Comparison of ENCODE assay signal across 1 cellular context in the genomic region with DNA sequence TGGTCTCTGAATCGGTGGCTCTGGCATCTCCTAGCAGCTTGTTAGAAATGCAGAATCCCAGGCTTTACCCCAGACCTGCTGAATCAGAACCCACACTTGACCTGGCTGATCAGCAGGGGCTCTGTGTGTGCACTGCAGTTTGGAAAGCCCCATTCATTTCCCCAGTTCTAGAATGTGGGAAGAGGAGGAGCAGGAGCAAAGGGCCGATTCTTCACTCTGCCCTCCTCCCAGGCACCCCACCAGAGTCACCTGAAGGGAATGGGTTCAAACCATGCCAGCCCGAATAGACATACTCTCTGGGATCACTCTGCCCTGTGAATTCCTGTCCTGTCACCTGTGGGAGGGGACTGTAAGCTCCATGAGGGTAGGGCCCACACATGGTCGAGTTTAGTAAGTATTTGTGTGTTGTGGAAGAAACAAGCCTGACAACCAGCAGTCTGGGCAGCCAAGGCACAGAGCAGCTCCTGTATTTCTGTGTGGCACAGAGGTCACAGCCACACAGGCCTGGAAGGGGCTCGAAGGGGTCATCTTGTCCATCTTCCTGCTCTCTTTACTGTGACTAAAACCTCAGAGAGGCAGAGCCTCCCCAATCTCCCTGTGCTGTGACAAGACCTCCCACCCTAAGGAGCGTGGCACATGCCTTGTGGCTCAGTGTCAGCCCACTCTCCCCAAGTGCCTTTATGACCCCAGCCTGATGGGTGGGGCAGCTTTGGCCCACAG.
A peak's percentile ranks its signal among the peaks of the same experiment; 100 is the strongest.
TF ChIP-seq lines count a peak whose summit lies in the region.

No MANE protein-coding gene starts in this region.

TF ChIP-seq in HepG2, 621 proteins besides CTCF, POLR2A, EP300 and RAD21 (continued from another document):
- TF ChIP-seq, protein P1, sequence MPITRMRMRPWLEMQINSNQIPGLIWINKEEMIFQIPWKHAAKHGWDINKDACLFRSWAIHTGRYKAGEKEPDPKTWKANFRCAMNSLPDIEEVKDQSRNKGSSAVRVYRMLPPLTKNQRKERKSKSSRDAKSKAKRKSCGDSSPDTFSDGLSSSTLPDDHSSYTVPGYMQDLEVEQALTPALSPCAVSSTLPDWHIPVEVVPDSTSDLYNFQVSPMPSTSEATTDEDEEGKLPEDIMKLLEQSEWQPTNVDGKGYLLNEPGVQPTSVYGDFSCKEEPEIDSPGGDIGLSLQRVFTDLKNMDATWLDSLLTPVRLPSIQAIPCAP (CRISPR knock-in tag; IDR thresholded peaks at IDR 0.05; ENCODE audit: low read depth): no peak
- TF ChIP-seq ZMYM4 (CRISPR knock-in tag; IDR thresholded peaks at IDR 0.05): no peak
- 0 out of 2 replicates have a peak, but pooled peaks have one; percentile 17 for TF ChIP-seq FLYWCH1 (CRISPR knock-in tag; IDR thresholded peaks at IDR 0.05)
- TF ChIP-seq IKZF4 (CRISPR knock-in tag; IDR thresholded peaks at IDR 0.05; ENCODE audit: borderline replicate concordance, low read depth, not compliant biosample characterization): peak; percentile 40
- TF ChIP-seq ZNF451 (CRISPR knock-in tag; IDR thresholded peaks at IDR 0.05): no peak
- no peak for TF ChIP-seq ZBTB21 (CRISPR knock-in tag; IDR thresholded peaks at IDR 0.05)
- TF ChIP-seq, protein P2, sequence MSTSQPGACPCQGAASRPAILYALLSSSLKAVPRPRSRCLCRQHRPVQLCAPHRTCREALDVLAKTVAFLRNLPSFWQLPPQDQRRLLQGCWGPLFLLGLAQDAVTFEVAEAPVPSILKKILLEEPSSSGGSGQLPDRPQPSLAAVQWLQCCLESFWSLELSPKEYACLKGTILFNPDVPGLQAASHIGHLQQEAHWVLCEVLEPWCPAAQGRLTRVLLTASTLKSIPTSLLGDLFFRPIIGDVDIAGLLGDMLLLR (CRISPR knock-in tag; IDR thresholded peaks at IDR 0.05): 0 out of 2 replicates have a peak, but pooled peaks have one; percentile 13
- no peak for TF ChIP-seq SRY (CRISPR knock-in tag; IDR thresholded peaks at IDR 0.05)
- TF ChIP-seq, protein P3, sequence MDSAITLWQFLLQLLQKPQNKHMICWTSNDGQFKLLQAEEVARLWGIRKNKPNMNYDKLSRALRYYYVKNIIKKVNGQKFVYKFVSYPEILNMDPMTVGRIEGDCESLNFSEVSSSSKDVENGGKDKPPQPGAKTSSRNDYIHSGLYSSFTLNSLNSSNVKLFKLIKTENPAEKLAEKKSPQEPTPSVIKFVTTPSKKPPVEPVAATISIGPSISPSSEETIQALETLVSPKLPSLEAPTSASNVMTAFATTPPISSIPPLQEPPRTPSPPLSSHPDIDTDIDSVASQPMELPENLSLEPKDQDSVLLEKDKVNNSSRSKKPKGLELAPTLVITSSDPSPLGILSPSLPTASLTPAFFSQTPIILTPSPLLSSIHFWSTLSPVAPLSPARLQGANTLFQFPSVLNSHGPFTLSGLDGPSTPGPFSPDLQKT (CRISPR knock-in tag; IDR thresholded peaks at IDR 0.05; ENCODE audit: borderline replicate concordance): no peak
- no peak for TF ChIP-seq RFX1 (IDR thresholded peaks at IDR 0.05)
- peak; percentile 65; the same call in 1 of the 2 replicates for TF ChIP-seq ZNF768 (CRISPR knock-in tag; IDR thresholded peaks at IDR 0.05)
- no peak for TF ChIP-seq SRSF9 (IDR thresholded peaks at IDR 0.05; ENCODE audit: borderline replicate concordance, insufficient read depth, low read depth, low read length, poor library complexity, severe bottlenecking)
- TF ChIP-seq ZNF274 (CRISPR knock-in tag; IDR thresholded peaks at IDR 0.05): 0 out of 2 replicates have a peak, but pooled peaks have one; percentile 17
- TF ChIP-seq KLF16 (CRISPR knock-in tag; IDR thresholded peaks at IDR 0.05): no peak
- no peak for TF ChIP-seq FIP1L1 (IDR thresholded peaks at IDR 0.05; ENCODE audit: borderline replicate concordance, insufficient read depth, low read depth, low read length)
- TF ChIP-seq POLR2G (IDR thresholded peaks at IDR 0.05; ENCODE audit: low read depth, low read length): peak; percentile 30; the same call in 1 of the 2 replicates
- TF ChIP-seq, protein P4, sequence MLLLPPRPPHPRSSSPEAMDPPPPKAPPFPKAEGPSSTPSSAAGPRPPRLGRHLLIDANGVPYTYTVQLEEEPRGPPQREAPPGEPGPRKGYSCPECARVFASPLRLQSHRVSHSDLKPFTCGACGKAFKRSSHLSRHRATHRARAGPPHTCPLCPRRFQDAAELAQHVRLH (CRISPR knock-in tag; IDR thresholded peaks at IDR 0.05; ENCODE audit: borderline replicate concordance, low read depth): no peak
- no peak for TF ChIP-seq NKX3-1 (CRISPR knock-in tag; IDR thresholded peaks at IDR 0.05)
- TF ChIP-seq ZSCAN21 (CRISPR knock-in tag; IDR thresholded peaks at IDR 0.05; ENCODE audit: borderline replicate concordance): peak; percentile 5; the same call in 1 of the 2 replicates
- TF ChIP-seq, protein P5, sequence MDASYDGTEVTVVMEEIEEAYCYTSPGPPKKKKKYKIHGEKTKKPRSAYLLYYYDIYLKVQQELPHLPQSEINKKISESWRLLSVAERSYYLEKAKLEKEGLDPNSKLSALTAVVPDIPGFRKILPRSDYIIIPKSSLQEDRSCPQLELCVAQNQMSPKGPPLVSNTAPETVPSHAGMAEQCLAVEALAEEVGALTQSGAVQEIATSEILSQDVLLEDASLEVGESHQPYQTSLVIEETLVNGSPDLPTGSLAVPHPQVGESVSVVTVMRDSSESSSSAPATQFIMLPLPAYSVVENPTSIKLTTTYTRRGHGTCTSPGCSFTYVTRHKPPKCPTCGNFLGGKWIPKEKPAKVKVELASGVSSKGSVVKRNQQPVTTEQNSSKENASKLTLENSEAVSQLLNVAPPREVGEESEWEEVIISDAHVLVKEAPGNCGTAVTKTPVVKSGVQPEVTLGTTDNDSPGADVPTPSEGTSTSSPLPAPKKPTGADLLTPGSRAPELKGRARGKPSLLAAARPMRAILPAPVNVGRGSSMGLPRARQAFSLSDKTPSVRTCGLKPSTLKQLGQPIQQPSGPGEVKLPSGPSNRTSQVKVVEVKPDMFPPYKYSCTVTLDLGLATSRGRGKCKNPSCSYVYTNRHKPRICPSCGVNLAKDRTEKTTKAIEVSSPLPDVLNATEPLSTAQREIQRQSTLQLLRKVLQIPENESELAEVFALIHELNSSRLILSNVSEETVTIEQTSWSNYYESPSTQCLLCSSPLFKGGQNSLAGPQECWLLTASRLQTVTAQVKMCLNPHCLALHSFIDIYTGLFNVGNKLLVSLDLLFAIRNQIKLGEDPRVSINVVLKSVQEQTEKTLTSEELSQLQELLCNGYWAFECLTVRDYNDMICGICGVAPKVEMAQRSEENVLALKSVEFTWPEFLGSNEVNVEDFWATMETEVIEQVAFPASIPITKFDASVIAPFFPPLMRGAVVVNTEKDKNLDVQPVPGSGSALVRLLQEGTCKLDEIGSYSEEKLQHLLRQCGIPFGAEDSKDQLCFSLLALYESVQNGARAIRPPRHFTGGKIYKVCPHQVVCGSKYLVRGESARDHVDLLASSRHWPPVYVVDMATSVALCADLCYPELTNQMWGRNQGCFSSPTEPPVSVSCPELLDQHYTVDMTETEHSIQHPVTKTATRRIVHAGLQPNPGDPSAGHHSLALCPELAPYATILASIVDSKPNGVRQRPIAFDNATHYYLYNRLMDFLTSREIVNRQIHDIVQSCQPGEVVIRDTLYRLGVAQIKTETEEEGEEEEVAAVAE (CRISPR knock-in tag; IDR thresholded peaks at IDR 0.05; ENCODE audit: borderline replicate concordance): no peak
- TF ChIP-seq, protein P6, sequence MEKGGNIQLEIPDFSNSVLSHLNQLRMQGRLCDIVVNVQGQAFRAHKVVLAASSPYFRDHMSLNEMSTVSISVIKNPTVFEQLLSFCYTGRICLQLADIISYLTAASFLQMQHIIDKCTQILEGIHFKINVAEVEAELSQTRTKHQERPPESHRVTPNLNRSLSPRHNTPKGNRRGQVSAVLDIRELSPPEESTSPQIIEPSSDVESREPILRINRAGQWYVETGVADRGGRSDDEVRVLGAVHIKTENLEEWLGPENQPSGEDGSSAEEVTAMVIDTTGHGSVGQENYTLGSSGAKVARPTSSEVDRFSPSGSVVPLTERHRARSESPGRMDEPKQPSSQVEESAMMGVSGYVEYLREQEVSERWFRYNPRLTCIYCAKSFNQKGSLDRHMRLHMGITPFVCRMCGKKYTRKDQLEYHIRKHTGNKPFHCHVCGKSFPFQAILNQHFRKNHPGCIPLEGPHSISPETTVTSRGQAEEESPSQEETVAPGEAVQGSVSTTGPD (CRISPR knock-in tag; IDR thresholded peaks at IDR 0.05): no peak
- TF ChIP-seq, protein P7, sequence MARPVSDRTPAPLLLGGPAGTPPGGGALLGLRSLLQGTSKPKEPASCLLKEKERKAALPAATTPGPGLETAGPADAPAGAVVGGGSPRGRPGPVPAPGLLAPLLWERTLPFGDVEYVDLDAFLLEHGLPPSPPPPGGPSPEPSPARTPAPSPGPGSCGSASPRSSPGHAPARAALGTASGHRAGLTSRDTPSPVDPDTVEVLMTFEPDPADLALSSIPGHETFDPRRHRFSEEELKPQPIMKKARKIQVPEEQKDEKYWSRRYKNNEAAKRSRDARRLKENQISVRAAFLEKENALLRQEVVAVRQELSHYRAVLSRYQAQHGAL (CRISPR knock-in tag; IDR thresholded peaks at IDR 0.05; ENCODE audit: not compliant biosample characterization): no peak
- TF ChIP-seq ZSCAN31 (CRISPR knock-in tag; IDR thresholded peaks at IDR 0.05; ENCODE audit: low read depth): no peak
- TF ChIP-seq ZNF614 (CRISPR knock-in tag; IDR thresholded peaks at IDR 0.05; ENCODE audit: borderline replicate concordance): no peak; the same call in 1 of the 2 replicates
- TF ChIP-seq, protein P8, sequence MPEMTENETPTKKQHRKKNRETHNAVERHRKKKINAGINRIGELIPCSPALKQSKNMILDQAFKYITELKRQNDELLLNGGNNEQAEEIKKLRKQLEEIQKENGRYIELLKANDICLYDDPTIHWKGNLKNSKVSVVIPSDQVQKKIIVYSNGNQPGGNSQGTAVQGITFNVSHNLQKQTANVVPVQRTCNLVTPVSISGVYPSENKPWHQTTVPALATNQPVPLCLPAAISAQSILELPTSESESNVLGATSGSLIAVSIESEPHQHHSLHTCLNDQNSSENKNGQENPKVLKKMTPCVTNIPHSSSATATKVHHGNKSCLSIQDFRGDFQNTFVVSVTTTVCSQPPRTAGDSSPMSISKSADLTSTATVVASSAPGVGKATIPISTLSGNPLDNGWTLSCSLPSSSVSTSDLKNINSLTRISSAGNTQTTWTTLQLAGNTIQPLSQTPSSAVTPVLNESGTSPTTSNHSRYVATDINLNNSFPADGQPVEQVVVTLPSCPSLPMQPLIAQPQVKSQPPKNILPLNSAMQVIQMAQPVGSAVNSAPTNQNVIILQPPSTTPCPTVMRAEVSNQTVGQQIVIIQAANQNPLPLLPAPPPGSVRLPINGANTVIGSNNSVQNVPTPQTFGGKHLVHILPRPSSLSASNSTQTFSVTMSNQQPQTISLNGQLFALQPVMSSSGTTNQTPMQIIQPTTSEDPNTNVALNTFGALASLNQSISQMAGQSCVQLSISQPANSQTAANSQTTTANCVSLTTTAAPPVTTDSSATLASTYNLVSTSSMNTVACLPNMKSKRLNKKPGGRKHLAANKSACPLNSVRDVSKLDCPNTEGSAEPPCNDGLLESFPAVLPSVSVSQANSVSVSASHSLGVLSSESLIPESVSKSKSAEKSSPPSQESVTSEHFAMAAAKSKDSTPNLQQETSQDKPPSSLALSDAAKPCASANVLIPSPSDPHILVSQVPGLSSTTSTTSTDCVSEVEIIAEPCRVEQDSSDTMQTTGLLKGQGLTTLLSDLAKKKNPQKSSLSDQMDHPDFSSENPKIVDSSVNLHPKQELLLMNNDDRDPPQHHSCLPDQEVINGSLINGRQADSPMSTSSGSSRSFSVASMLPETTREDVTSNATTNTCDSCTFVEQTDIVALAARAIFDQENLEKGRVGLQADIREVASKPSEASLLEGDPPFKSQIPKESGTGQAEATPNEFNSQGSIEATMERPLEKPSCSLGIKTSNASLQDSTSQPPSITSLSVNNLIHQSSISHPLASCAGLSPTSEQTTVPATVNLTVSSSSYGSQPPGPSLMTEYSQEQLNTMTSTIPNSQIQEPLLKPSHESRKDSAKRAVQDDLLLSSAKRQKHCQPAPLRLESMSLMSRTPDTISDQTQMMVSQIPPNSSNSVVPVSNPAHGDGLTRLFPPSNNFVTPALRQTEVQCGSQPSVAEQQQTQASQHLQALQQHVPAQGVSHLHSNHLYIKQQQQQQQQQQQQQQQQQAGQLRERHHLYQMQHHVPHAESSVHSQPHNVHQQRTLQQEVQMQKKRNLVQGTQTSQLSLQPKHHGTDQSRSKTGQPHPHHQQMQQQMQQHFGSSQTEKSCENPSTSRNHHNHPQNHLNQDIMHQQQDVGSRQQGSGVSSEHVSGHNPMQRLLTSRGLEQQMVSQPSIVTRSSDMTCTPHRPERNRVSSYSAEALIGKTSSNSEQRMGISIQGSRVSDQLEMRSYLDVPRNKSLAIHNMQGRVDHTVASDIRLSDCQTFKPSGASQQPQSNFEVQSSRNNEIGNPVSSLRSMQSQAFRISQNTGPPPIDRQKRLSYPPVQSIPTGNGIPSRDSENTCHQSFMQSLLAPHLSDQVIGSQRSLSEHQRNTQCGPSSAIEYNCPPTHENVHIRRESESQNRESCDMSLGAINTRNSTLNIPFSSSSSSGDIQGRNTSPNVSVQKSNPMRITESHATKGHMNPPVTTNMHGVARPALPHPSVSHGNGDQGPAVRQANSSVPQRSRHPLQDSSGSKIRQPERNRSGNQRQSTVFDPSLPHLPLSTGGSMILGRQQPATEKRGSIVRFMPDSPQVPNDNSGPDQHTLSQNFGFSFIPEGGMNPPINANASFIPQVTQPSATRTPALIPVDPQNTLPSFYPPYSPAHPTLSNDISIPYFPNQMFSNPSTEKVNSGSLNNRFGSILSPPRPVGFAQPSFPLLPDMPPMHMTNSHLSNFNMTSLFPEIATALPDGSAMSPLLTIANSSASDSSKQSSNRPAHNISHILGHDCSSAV (CRISPR knock-in tag; IDR thresholded peaks at IDR 0.05; ENCODE audit: borderline replicate concordance): no peak
- TF ChIP-seq, protein P9, sequence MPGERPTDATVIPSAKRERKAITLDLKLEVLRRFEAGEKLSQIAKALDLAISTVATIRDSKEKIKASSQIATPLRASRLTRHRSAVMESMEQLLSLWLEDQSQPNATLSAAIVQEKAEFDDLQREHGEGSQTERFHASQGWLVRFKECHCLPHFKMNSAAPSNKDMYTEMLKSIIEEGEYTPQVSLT (CRISPR knock-in tag; IDR thresholded peaks at IDR 0.05; ENCODE audit: borderline replicate concordance, low read depth): no peak
- TF ChIP-seq SMARCE1 (IDR thresholded peaks at IDR 0.05; ENCODE audit: borderline replicate concordance): no peak
- TF ChIP-seq FOXA3 (CRISPR knock-in tag; IDR thresholded peaks at IDR 0.05): no peak
- no peak for TF ChIP-seq ZC3H4 (CRISPR knock-in tag; IDR thresholded peaks at IDR 0.05; ENCODE audit: borderline replicate concordance)
